In genomic region chr5:145941096-145941676, GRCh38 we compare ENCODE assay signal across 1 cellular context.
TF ChIP-seq lines count a peak whose summit lies in the region.

No MANE protein-coding gene starts in this region.

TF ChIP-seq in SK-N-SH, 30 proteins besides CTCF, POLR2A, EP300 and RAD21 (continued from another document):
- no peak for TF ChIP-seq REST (IDR thresholded peaks at IDR 0.05; ENCODE audit: low read depth, low read length)
- TF ChIP-seq NFIC (IDR thresholded peaks at IDR 0.05; ENCODE audit: borderline replicate concordance): no peak
- TF ChIP-seq MXI1 (IDR thresholded peaks at IDR 0.05; ENCODE audit: low read depth, low read length): no peak
- TF ChIP-seq, protein P1, sequence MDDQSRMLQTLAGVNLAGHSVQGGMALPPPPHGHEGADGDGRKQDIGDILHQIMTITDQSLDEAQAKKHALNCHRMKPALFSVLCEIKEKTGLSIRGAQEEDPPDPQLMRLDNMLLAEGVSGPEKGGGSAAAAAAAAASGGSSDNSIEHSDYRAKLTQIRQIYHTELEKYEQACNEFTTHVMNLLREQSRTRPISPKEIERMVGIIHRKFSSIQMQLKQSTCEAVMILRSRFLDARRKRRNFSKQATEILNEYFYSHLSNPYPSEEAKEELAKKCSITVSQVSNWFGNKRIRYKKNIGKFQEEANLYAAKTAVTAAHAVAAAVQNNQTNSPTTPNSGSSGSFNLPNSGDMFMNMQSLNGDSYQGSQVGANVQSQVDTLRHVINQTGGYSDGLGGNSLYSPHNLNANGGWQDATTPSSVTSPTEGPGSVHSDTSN (IDR thresholded peaks at IDR 0.05): no peak
- no peak for TF ChIP-seq JUND (IDR thresholded peaks at IDR 0.05)
TF ChIP-seq in SK-N-SH: peak in this region for 0.
